8 cellular contexts compared by ENCODE assay signal in the genomic region with DNA sequence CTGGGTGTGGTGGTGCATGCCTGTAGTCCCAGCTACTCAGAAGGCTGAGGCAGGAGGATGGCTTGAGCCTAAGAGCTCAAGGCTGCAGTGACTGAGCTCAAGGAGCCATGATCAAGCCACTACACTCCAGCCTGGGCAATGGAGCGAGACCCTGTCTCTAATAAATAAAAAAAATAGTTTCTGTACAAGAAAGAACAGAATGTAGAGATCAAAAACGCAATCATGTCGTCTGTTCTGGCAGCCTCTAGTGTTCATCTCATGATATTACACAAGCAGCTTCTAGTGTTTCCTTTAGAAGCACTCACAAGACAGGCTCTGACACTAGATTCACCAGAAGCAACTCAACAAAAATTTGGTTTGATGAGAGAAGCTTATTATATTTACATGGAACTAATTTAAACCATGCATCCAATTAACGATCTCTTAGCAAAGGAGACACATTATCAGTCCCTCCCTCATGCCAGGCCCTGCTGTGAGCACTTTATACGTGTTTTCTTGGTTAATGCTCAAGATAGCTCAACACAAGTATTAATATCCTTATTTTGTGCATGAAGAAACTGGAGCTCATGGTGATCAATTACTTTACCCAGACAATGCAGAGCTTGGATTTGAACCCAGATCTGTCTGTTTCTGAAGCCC. TPM values are rescaled to one million over a fixed set of nuclear protein-coding genes. Genes with fewer than 3 reads are reported as not detected.
DNase-seq lines count a peak whose midpoint lies in the region; ATAC-seq, FAIRE-seq and TF ChIP-seq lines count a peak whose summit lies in the region.

No MANE protein-coding gene starts in this region.

- H3K27me3 Mint-ChIP-seq in astrocyte (ENCODE audit: low read depth, unreplicated experiment), result peaks cover 2% of the 10 kb centered on the region

- no peaks in the 10 kb centered on the region for H3K4me1 ChIP-seq in A673 (ENCODE audit: insufficient read depth, low read length, poor library complexity, severe bottlenecking)
- H3K4me1 ChIP-seq in astrocyte (ENCODE audit: insufficient read depth, low read length), result no peaks in the 10 kb centered on the region
- peaks cover 0 to 6% (median 0%) of the 10 kb centered on the region in 4 donors for H3K4me1 ChIP-seq in tibial nerve

- FAIRE-seq in astrocyte (lab: Jason Lieb, UNC), result peak; percentile 73

- TF ChIP-seq POLR2A in tibial nerve (IDR thresholded peaks at IDR 0.05), result no peak

- peaks cover 9% of the 10 kb centered on the region for H3K9me3 Mint-ChIP-seq in astrocyte (ENCODE audit: unreplicated experiment)

- no peak overlapping the region for H3K27ac Mint-ChIP-seq in astrocyte (ENCODE audit: unreplicated experiment)

- no TSS peak for BruUV-seq in A673 (replicated peaks; lab: Mats Ljungman, UMichigan)

- H3K4me3 ChIP-seq in A673 (ENCODE audit: low read depth, low read length, poor library complexity, severe bottlenecking), result no peak overlapping the region
- H3K4me3 ChIP-seq in astrocyte (ENCODE audit: insufficient read depth, low read depth, low read length), result no peak overlapping the region
- H3K4me3 ChIP-seq in tibial nerve, result no peak overlapping the region

- CTCF ChIA-PET in A673 (lab: Charles Lee), result interaction anchor here (1.0 kb wide), 1 partner anchor 8 kb away, joined by 6 read pairs; no protein-coding TSS in a partner anchor

- H3K4me3 Mint-ChIP-seq in astrocyte (ENCODE audit: unreplicated experiment), result no peak overlapping the region

- H3K27me3 ChIP-seq in A673 (replicated peaks; ENCODE audit: insufficient read depth, low read depth, low read length, poor library complexity), result no peaks in the 10 kb centered on the region
- no peaks in the 10 kb centered on the region for H3K27me3 ChIP-seq in astrocyte (ENCODE audit: insufficient read depth, low read length)
- H3K27me3 ChIP-seq in tibial nerve, result no peaks in the 10 kb centered on the region

- H3K27ac ChIP-seq in A673 (ENCODE audit: low read depth, low read length, poor library complexity, severe bottlenecking) (no peak overlapping the region), astrocyte (ENCODE audit: low read depth, low read length) (no peak overlapping the region), tibial nerve (no peak overlapping the region)

- WGBS in tibial nerve, 2 donors, result 35 to 39% methylated on average over 5 of the region's 5 CpGs

- H3K9ac ChIP-seq in astrocyte (ENCODE audit: low read length), result no peak overlapping the region

- ATAC-seq in HG02798 (IDR thresholded peaks at IDR 0.05; ENCODE audit: poor library complexity, unreplicated experiment), result no peak

- POLR2A ChIA-PET in A673 (lab: Charles Lee; ENCODE audit: low non-redundant PET), result no interaction called here

- no peaks in the 10 kb centered on the region for H4K20me1 ChIP-seq in astrocyte (ENCODE audit: insufficient read depth, low read length)

- peaks cover 3% of the 10 kb centered on the region for H3K36me3 Mint-ChIP-seq in astrocyte (ENCODE audit: low read depth, unreplicated experiment)

- H3K9me3 ChIP-seq in A673 (ENCODE audit: low read depth, low read length, poor library complexity, severe bottlenecking) (no peaks in the 10 kb centered on the region), astrocyte (ENCODE audit: insufficient read depth, low read depth, low read length) (no peaks in the 10 kb centered on the region), tibial nerve (peaks cover 0 to 15% (median 0%) of the 10 kb centered on the region in 4 donors)

- no peaks in the 10 kb centered on the region for H3K79me2 ChIP-seq in astrocyte (ENCODE audit: insufficient read depth, low read length)

- intact Hi-C loops in A673 (cut with micrococcal nuclease; ENCODE audit: unreplicated experiment), result no loop called here

- no peak overlapping the region for H3K4me2 ChIP-seq in astrocyte (ENCODE audit: low read length)

- H3K36me3 ChIP-seq in A673 (ENCODE audit: insufficient read depth, low read length, poor library complexity, severe bottlenecking) (no peaks in the 10 kb centered on the region), astrocyte (ENCODE audit: insufficient read depth, low read length) (no peaks in the 10 kb centered on the region), tibial nerve (no peaks in the 10 kb centered on the region)

- TF ChIP-seq CTCF in A673 (conservative IDR thresholded peaks at IDR 0.05; ENCODE audit: low read depth, low read length) (peak; percentile 63), astrocyte (IDR thresholded peaks at IDR 0.05; ENCODE audit: insufficient read depth, low read depth, low read length) (peak; percentile 97), tibial nerve (IDR thresholded peaks at IDR 0.05) (peak; percentile 67 to 77 (median 70))

- H2AFZ ChIP-seq in astrocyte (ENCODE audit: low read depth, low read length), result peak overlapping the region; percentile 19

- no peaks in the 10 kb centered on the region for H3K4me1 Mint-ChIP-seq in astrocyte (ENCODE audit: low read depth, unreplicated experiment)

- DNase-seq in A673 (ENCODE audit: low spot score), result peak; percentile 56
- DNase-seq in GM03348 (ENCODE audit: low spot score), result peak; percentile 79
- DNase-seq in NCI-H1694 (lab: John Stamatoyannopoulos, UW), result peak; percentile 60
- DNase-seq in astrocyte (ENCODE audit: low read depth), result peak; percentile 55
- DNase-seq in iris pigment epithelial cell (ENCODE audit: low read depth), result peak; percentile 77
- DNase-seq in tibial nerve (ENCODE audit: low spot score in 2 of 2), result peak in 1 of 2 donors; percentile 10
- no peak for DNase-seq in SKM-1 treated with dmso at 0.1 percent for 144 hours (lab: John Stamatoyannopoulos, UW; ENCODE audit: unreplicated experiment)

- no peak for TF ChIP-seq EP300 in tibial nerve (IDR thresholded peaks at IDR 0.05)

RNA-seq across cellular contexts. Expression of gene KRTAP17-1, which starts 6.9 kb away (rescaled TPM):
- not detected in 2 replicates for total RNA-seq in A673 (2021)
- total RNA-seq in astrocyte, result not detected in 2 replicates
- total RNA-seq in tibial nerve, result not detected

RNA-seq across cellular contexts. Expression of gene KRTAP16-1, which starts 13.3 kb away (rescaled TPM):
- total RNA-seq in A673 (2021), result not detected in 2 replicates
- total RNA-seq in astrocyte, result not detected in 2 replicates
- total RNA-seq in tibial nerve, result not detected

RNA-seq across cellular contexts. Expression of gene KRTAP29-1, which starts 19.7 kb away (rescaled TPM):
- not detected in 2 replicates for total RNA-seq in A673 (2021)
- not detected in 2 replicates for total RNA-seq in astrocyte
- total RNA-seq in tibial nerve, result not detected

RNA-seq across cellular contexts. Expression of gene KRT33A, which starts 28.2 kb away (rescaled TPM):
- not detected in 2 replicates for total RNA-seq in A673 (2021)
- total RNA-seq in astrocyte, result not detected in 2 replicates
- total RNA-seq in tibial nerve, result not detected

RNA-seq across cellular contexts. Expression of gene KRTAP9-7, which starts 46.9 kb away (rescaled TPM):
- total RNA-seq in A673 (2021), result not detected in 2 replicates
- not detected in 2 replicates for total RNA-seq in astrocyte
- total RNA-seq in tibial nerve, result not detected
